Comparison of ENCODE assay signal across 1 cellular context in genomic region chr20:11274137-11274536, GRCh38.
TF ChIP-seq lines count a peak whose summit lies in the region.

No MANE protein-coding gene starts in this region.

TF ChIP-seq in GM23338, 12 proteins besides CTCF, POLR2A, EP300 and RAD21 (continued from another document):
- TF ChIP-seq, protein P1, sequence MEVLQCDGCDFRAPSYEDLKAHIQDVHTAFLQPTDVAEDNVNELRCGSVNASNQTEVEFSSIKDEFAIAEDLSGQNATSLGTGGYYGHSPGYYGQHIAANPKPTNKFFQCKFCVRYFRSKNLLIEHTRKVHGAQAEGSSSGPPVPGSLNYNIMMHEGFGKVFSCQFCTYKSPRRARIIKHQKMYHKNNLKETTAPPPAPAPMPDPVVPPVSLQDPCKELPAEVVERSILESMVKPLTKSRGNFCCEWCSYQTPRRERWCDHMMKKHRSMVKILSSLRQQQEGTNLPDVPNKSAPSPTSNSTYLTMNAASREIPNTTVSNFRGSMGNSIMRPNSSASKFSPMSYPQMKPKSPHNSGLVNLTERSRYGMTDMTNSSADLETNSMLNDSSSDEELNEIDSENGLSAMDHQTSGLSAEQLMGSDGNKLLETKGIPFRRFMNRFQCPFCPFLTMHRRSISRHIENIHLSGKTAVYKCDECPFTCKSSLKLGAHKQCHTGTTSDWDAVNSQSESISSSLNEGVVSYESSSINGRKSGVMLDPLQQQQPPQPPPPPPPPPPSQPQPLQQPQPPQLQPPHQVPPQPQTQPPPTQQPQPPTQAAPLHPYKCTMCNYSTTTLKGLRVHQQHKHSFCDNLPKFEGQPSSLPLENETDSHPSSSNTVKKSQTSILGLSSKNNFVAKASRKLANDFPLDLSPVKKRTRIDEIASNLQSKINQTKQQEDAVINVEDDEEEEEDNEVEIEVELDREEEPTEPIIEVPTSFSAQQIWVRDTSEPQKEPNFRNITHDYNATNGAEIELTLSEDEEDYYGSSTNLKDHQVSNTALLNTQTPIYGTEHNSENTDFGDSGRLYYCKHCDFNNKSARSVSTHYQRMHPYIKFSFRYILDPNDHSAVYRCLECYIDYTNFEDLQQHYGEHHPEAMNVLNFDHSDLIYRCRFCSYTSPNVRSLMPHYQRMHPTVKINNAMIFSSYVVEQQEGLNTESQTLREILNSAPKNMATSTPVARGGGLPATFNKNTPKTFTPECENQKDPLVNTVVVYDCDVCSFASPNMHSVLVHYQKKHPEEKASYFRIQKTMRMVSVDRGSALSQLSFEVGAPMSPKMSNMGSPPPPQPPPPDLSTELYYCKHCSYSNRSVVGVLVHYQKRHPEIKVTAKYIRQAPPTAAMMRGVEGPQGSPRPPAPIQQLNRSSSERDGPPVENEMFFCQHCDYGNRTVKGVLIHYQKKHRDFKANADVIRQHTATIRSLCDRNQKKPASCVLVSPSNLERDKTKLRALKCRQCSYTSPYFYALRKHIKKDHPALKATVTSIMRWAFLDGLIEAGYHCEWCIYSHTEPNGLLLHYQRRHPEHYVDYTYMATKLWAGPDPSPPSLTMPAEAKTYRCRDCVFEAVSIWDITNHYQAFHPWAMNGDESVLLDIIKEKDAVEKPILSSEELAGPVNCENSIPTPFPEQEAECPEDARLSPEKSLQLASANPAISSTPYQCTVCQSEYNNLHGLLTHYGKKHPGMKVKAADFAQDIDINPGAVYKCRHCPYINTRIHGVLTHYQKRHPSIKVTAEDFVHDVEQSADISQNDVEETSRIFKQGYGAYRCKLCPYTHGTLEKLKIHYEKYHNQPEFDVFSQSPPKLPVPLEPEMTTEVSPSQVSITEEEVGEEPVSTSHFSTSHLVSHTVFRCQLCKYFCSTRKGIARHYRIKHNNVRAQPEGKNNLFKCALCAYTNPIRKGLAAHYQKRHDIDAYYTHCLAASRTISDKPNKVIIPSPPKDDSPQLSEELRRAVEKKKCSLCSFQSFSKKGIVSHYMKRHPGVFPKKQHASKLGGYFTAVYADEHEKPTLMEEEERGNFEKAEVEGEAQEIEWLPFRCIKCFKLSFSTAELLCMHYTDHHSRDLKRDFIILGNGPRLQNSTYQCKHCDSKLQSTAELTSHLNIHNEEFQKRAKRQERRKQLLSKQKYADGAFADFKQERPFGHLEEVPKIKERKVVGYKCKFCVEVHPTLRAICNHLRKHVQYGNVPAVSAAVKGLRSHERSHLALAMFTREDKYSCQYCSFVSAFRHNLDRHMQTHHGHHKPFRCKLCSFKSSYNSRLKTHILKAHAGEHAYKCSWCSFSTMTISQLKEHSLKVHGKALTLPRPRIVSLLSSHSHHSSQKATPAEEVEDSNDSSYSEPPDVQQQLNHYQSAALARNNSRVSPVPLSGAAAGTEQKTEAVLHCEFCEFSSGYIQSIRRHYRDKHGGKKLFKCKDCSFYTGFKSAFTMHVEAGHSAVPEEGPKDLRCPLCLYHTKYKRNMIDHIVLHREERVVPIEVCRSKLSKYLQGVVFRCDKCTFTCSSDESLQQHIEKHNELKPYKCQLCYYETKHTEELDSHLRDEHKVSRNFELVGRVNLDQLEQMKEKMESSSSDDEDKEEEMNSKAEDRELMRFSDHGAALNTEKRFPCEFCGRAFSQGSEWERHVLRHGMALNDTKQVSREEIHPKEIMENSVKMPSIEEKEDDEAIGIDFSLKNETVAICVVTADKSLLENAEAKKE (CRISPR knock-in tag; IDR thresholded peaks at IDR 0.05), result no peak
- TF ChIP-seq NANOG (IDR thresholded peaks at IDR 0.05; ENCODE audit: borderline replicate concordance) (no peak), CREB1 (CRISPR knock-in tag; IDR thresholded peaks at IDR 0.05; ENCODE audit: low read depth) (no peak), STAT1 (IDR thresholded peaks at IDR 0.05; ENCODE audit: unreplicated experiment) (no peak), JUNB (IDR thresholded peaks at IDR 0.05; ENCODE audit: unreplicated experiment) (no peak), ZNF331 (CRISPR knock-in tag; IDR thresholded peaks at IDR 0.05; ENCODE audit: low read depth) (no peak), POLR2AphosphoS5 (IDR thresholded peaks at IDR 0.05; ENCODE audit: low read depth) (no peak), EZH2 (IDR thresholded peaks at IDR 0.05; ENCODE audit: low read depth, unreplicated experiment) (no peak), ETS1 (IDR thresholded peaks at IDR 0.05) (no peak), EZH2phosphoT487 (IDR thresholded peaks at IDR 0.05; ENCODE audit: unreplicated experiment) (no peak), ZNF114 (CRISPR knock-in tag; IDR thresholded peaks at IDR 0.05) (no peak)
